Comparison of ENCODE assay signal across 25 cellular contexts in the genomic region with DNA sequence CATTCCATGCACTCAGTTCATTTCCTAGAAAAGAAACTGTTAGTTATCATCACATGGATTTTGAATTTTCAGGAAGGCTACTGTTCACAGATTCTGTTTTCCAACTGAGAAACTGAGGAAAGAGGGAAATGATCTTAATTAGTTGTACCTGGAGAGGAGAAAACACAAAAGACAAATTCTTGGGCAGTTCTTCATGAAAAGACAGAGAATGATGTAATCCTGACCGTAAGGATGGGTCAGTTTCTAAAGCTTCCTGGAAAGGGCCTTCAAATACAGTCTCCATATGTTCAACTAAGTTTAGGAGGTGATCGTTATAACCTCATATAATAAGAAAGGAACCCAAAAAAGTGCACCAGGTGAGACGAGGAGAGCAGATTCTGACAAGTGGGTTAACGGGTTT.
"Had no signal": no experiment of that assay in that cellular context is flagged by ENCODE, and none has a peak within 500 bp of the region (broad histone marks: within the 10 kb centered on the region; RNA-seq: fewer than 3 reads in every experiment).

No MANE protein-coding gene starts in this region.

- DNase-seq: colonic mucosa; cortex of kidney; dermis blood vessel endothelial cell; dorsolateral prefrontal cortex; effector CD4-positive, alpha-beta T cell; effector CD8-positive, alpha-beta T cell; effector memory CD4-positive, alpha-beta T cell; effector memory CD8-positive, alpha-beta T cell; endodermal cell; erythroblast; esophagus squamous epithelium; foreskin fibroblast; foreskin keratinocyte; foreskin melanocyte; gastrocnemius medialis; glutamatergic neuron; heart left ventricle; heart right ventricle had no signal

- H3K27ac ChIP-seq: colonic mucosa, coronary artery, dorsolateral prefrontal cortex, esophagus muscularis mucosa, foreskin keratinocyte, gastrocnemius medialis, gastroesophageal sphincter, heart left ventricle, heart right ventricle had no signal

- H3K4me3 ChIP-seq: colonic mucosa, coronary artery, dorsolateral prefrontal cortex, esophagus muscularis mucosa, esophagus squamous epithelium, gastrocnemius medialis, gastroesophageal sphincter, heart left ventricle, heart right ventricle had no signal

- FAIRE-seq: colon, endometrium, frontal cortex had no signal

- H3K27me3 ChIP-seq: colonic mucosa, dorsolateral prefrontal cortex, esophagus squamous epithelium, foreskin keratinocyte, gastroesophageal sphincter had no signal

- H3K9me3 ChIP-seq: colonic mucosa, esophagus muscularis mucosa, esophagus squamous epithelium, gastrocnemius medialis, gastroesophageal sphincter, heart left ventricle, heart right ventricle had no signal

- ATAC-seq: effector memory CD8-positive, alpha-beta T cell; esophagus mucosa; foreskin keratinocyte; gastrocnemius medialis; gastroesophageal sphincter; heart left ventricle; heart right ventricle had no signal

- H3K4me1 ChIP-seq: colonic mucosa, esophagus muscularis mucosa, gastroesophageal sphincter, heart left ventricle, heart right ventricle had no signal

- H3K36me3 ChIP-seq: colonic mucosa, esophagus muscularis mucosa, gastrocnemius medialis, heart left ventricle, heart right ventricle had no signal
